Comparison of ENCODE assay signal across 10 cellular contexts in the genomic region with DNA sequence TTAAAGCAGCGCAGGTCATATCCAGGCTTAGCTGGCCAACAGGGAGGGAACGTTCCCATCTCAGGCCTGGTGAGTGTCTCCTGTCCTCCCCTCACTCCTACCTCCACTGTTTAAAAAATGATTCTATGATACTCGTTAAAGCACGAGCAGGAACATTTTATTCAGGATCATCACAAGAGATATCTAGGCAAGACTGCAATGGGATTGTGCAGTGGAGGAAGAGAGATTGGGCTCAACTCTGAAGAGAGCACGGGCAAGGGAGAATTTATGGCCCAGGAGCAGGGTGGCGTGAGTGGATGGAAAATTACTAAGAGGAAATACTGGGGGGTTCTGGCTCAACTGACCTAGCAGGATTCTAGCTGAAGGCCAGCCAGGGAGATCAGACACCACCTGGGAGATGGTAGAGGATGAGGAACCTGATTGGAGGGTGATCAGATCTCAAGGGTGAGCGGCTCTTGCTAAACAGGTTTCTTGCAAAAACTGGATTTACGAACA. TPM values are rescaled to one million over a fixed set of nuclear protein-coding genes. Genes with fewer than 3 reads are reported as not detected.
DNase-seq lines count a peak whose midpoint lies in the region; ATAC-seq lines count a peak whose summit lies in the region.
"Had no signal": no experiment of that assay in that cellular context is flagged by ENCODE, and none has a peak within 500 bp of the region (broad histone marks: within the 10 kb centered on the region; RNA-seq: fewer than 3 reads in every experiment).

No MANE protein-coding gene starts in this region.

- peak overlapping the region in 10 of 11 experiments; percentile 88 to 94 (median 91); a peak in 19 of 22 replicates for H3K27ac ChIP-seq in BLaER1 treated with 17β-estradiol and CSF1 and Interleukin-3, amounts not matched to agents 10 nM and 100 nM

- ATAC-seq in HG02763 (IDR thresholded peaks at IDR 0.05; ENCODE audit: unreplicated experiment) (no peak), GM21576 (IDR thresholded peaks at IDR 0.05; ENCODE audit: unreplicated experiment) (no peak)

- H3K9me3 ChIP-seq in BLaER1 treated with 17β-estradiol and CSF1 and Interleukin-3, amounts not matched to agents 10 nM and 100 nM (replicated peaks in 1 of 11): no peaks in the 10 kb centered on the region
- H3K9me3 ChIP-seq in adipocyte (ENCODE audit: control insufficient read depth, low read length) (no peaks in the 10 kb centered on the region), skeletal muscle satellite cell (replicated peaks; ENCODE audit: low read length) (no peaks in the 10 kb centered on the region)

- peak overlapping the region in 1 of 10 experiments; percentile 44; a peak in 1 of 20 replicates for H3K4me3 ChIP-seq in BLaER1 treated with 17β-estradiol and CSF1 and Interleukin-3, amounts not matched to agents 10 nM and 100 nM
- H3K4me3 ChIP-seq in adipocyte (ENCODE audit: low read length): peak overlapping the region; percentile 74
- no peak overlapping the region for H3K4me3 ChIP-seq in skeletal muscle satellite cell (ENCODE audit: low read length)

- H3K36me3 ChIP-seq in BLaER1 treated with 17β-estradiol and CSF1 and Interleukin-3, amounts not matched to agents 10 nM and 100 nM: no peaks in the 10 kb centered on the region
- H3K36me3 ChIP-seq in adipocyte (ENCODE audit: control insufficient read depth, insufficient read depth, low read length, severe bottlenecking) (no peaks in the 10 kb centered on the region), skeletal muscle satellite cell (ENCODE audit: insufficient read depth, low read length) (no peaks in the 10 kb centered on the region)

- no peak for DNase-seq in adipocyte (ENCODE audit: low read depth)
- peak; percentile 82 for DNase-seq in islet precursor cell
- DNase-seq in activated gamma-delta T cell (lab: John Stamatoyannopoulos, UW): no peak
- DNase-seq in NCI-H2081 (lab: John Stamatoyannopoulos, UW): no peak
- DNase-seq: CD4-positive, alpha-beta memory T cell; stimulated activated CD8-positive, alpha-beta memory T cell treated with anti-CD3 and anti-CD28 coated beads, Interleukin-4, amount 100 ng/mL, for 48 hours had no signal

- H3K4me1 ChIP-seq in BLaER1 treated with 17β-estradiol and CSF1 and Interleukin-3, amounts not matched to agents 10 nM and 100 nM: peaks cover 66 to 90% (median 86%) of the 10 kb centered on the region in 10 experiments
- peaks cover 57% of the 10 kb centered on the region for H3K4me1 ChIP-seq in adipocyte (ENCODE audit: control insufficient read depth, insufficient read depth, low read length)
- H3K4me1 ChIP-seq in skeletal muscle satellite cell (ENCODE audit: control insufficient read depth, insufficient read depth, low read length): peaks cover 64% of the 10 kb centered on the region

- H3K27me3 ChIP-seq in BLaER1 treated with 17β-estradiol and CSF1 and Interleukin-3, amounts not matched to agents 10 nM and 100 nM: no peaks in the 10 kb centered on the region
- H3K27me3 ChIP-seq in adipocyte (replicated peaks; ENCODE audit: control insufficient read depth, insufficient read depth, low read length): no peaks in the 10 kb centered on the region
- H3K27me3 ChIP-seq in skeletal muscle satellite cell (ENCODE audit: control insufficient read depth, insufficient read depth, low read length): no peaks in the 10 kb centered on the region

- peak overlapping the region; percentile 91 to 97 (median 92) for H3K4me2 ChIP-seq in BLaER1 treated with 17β-estradiol and CSF1 and Interleukin-3, amounts not matched to agents 10 nM and 100 nM
- peak overlapping the region; percentile 86 for H3K4me2 ChIP-seq in skeletal muscle satellite cell (ENCODE audit: low read length)

- peak overlapping the region in 8 of 11 experiments; percentile 74 to 84 (median 82); a peak in 16 of 22 replicates for H3K9ac ChIP-seq in BLaER1 treated with 17β-estradiol and CSF1 and Interleukin-3, amounts not matched to agents 10 nM and 100 nM
- H3K9ac ChIP-seq in adipocyte (ENCODE audit: low read length) (peak overlapping the region; percentile 88), skeletal muscle satellite cell (ENCODE audit: low read depth, low read length) (no peak overlapping the region)

- H4K20me1 ChIP-seq in BLaER1 treated with 17β-estradiol and CSF1 and Interleukin-3, amounts not matched to agents 10 nM and 100 nM: no peaks in the 10 kb centered on the region

RNA-seq across cellular contexts. Expression of a gene that starts 9.0 kb away (rescaled TPM):
- total RNA-seq in skeletal muscle satellite cell (2012; rRNA removed): 104 and 141 TPM in 2 replicates
